Comparison of ENCODE assay signal across 10 cellular contexts in the genomic region with DNA sequence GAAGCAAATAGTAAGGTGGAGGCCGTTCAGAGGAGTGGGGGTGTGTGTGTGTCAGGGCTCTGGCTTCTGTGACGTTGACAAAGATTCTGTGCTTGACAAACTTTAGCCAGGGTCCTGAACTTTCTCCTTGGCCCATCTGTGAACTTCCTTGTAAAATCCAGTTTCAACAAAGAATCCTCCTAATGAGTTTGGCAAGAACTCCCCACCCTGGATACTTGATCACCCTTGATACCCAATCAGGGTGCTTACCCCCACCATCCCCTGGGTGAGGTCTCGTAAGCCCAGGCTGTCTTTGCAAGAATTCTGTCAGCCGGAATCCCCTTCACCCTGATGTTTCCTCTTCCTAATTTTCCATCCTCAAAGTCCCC. TPM values are rescaled to one million over a fixed set of nuclear protein-coding genes. Genes with fewer than 3 reads are reported as not detected.
DNase-seq lines count a peak whose midpoint lies in the region; ATAC-seq and TF ChIP-seq lines count a peak whose summit lies in the region.
"Had no signal": no experiment of that assay in that cellular context is flagged by ENCODE, and none has a peak within 500 bp of the region (broad histone marks: within the 10 kb centered on the region; RNA-seq: fewer than 3 reads in every experiment).

No MANE protein-coding gene starts in this region.

- H3K9me3 Mint-ChIP-seq in HFFc6 (peaks cover 39% of the 10 kb centered on the region), immature natural killer cell (no peaks in the 10 kb centered on the region)
- H3K9me3 Mint-ChIP-seq in activated CD8-positive, alpha-beta T cell treated with anti-CD3 and anti-CD28 coated beads for 36 hours, result peaks cover 19% of the 10 kb centered on the region
- peaks cover 4% of the 10 kb centered on the region for H3K9me3 Mint-ChIP-seq in stimulated activated effector memory CD8-positive, alpha-beta T cell treated with anti-CD3 and anti-CD28 coated beads, Interleukin-12 subunit alpha, Interleukin-12 subunit beta, amount 100 ng/mL, for 72 hours

- peaks cover 7% of the 10 kb centered on the region for H3K27me3 Mint-ChIP-seq in HFFc6 (ENCODE audit: insufficient read depth)
- H3K27me3 Mint-ChIP-seq in activated CD8-positive, alpha-beta T cell treated with anti-CD3 and anti-CD28 coated beads for 36 hours, result no peaks in the 10 kb centered on the region
- H3K27me3 Mint-ChIP-seq in immature natural killer cell (ENCODE audit: low read depth in 3 of 3), result peaks cover 2 to 16% (median 4%) of the 10 kb centered on the region in 3 donors

- H3K4me3 Mint-ChIP-seq in HFFc6 (no peak overlapping the region), immature natural killer cell (peak overlapping the region in 3 of 5 donors; percentile 35 to 59 (median 55))
- no peak overlapping the region for H3K4me3 Mint-ChIP-seq in activated CD8-positive, alpha-beta T cell treated with anti-CD3 and anti-CD28 coated beads for 36 hours
- H3K4me3 Mint-ChIP-seq in stimulated activated effector memory CD8-positive, alpha-beta T cell treated with anti-CD3 and anti-CD28 coated beads, Interleukin-12 subunit alpha, Interleukin-12 subunit beta, amount 100 ng/mL, for 72 hours, result peak overlapping the region; percentile 93

- peaks cover 27% of the 10 kb centered on the region for H3K36me3 Mint-ChIP-seq in HFFc6 (ENCODE audit: low read depth)
- H3K36me3 Mint-ChIP-seq in activated CD8-positive, alpha-beta T cell treated with anti-CD3 and anti-CD28 coated beads for 36 hours (ENCODE audit: low read depth), result peaks cover 27% of the 10 kb centered on the region
- H3K36me3 Mint-ChIP-seq in immature natural killer cell, result no peaks in the 10 kb centered on the region
- H3K36me3 Mint-ChIP-seq in stimulated activated effector memory CD8-positive, alpha-beta T cell treated with anti-CD3 and anti-CD28 coated beads, Interleukin-12 subunit alpha, Interleukin-12 subunit beta, amount 100 ng/mL, for 72 hours, result peaks cover 12% of the 10 kb centered on the region

- POLR2A ChIA-PET in activated CD8-positive, alpha-beta T cell treated with anti-CD3 and anti-CD28 coated beads for 36 hours (lab: Charles Lee), result interaction anchor here (1.0 to 3.0 kb wide), 3 partner anchors 25 to 126 kb away, joined by 3 to 12 read pairs (median 5); no protein-coding TSS in a partner anchor

- intact Hi-C loops in activated CD8-positive, alpha-beta T cell treated with anti-CD3 and anti-CD28 coated beads for 36 hours (cut with micrococcal nuclease), result loop anchor here (10.0 kb wide), 1 partner anchor 128 kb away; no protein-coding TSS in a partner anchor

- H3K27ac Mint-ChIP-seq in HFFc6 (peak overlapping the region; percentile 93), immature natural killer cell (peak overlapping the region in 4 of 6 donors; percentile 2 to 75 (median 12))
- peak overlapping the region; percentile 97 for H3K27ac Mint-ChIP-seq in activated CD8-positive, alpha-beta T cell treated with anti-CD3 and anti-CD28 coated beads for 36 hours
- H3K27ac Mint-ChIP-seq in stimulated activated effector memory CD8-positive, alpha-beta T cell treated with anti-CD3 and anti-CD28 coated beads, Interleukin-12 subunit alpha, Interleukin-12 subunit beta, amount 100 ng/mL, for 72 hours, result peak overlapping the region; percentile 92

- ATAC-seq in activated CD8-positive, alpha-beta T cell treated with anti-CD3 and anti-CD28 coated beads for 36 hours, result no peak
- no peak for ATAC-seq in stimulated activated effector memory CD8-positive, alpha-beta T cell treated with anti-CD3 and anti-CD28 coated beads, Interleukin-12 subunit alpha, Interleukin-12 subunit beta, amount 100 ng/mL, for 72 hours
- no peak for ATAC-seq in GM21723 (IDR thresholded peaks at IDR 0.05; ENCODE audit: unreplicated experiment)
- no peak for ATAC-seq in HG02938 (IDR thresholded peaks at IDR 0.05; ENCODE audit: unreplicated experiment)

- CTCF ChIA-PET in activated CD8-positive, alpha-beta T cell treated with anti-CD3 and anti-CD28 coated beads for 36 hours (lab: Charles Lee), result interaction anchor here (1.4 kb wide), 1 partner anchor 90 kb away, joined by 5 read pairs; no protein-coding TSS in a partner anchor

- H3K4me1 Mint-ChIP-seq in HFFc6 (ENCODE audit: low read depth) (peaks cover 44% of the 10 kb centered on the region), immature natural killer cell (peaks cover 36 to 38% of the 10 kb centered on the region in 2 donors)
- H3K4me1 Mint-ChIP-seq in activated CD8-positive, alpha-beta T cell treated with anti-CD3 and anti-CD28 coated beads for 36 hours (ENCODE audit: low read depth), result peaks cover 70% of the 10 kb centered on the region
- H3K4me1 Mint-ChIP-seq in stimulated activated effector memory CD8-positive, alpha-beta T cell treated with anti-CD3 and anti-CD28 coated beads, Interleukin-12 subunit alpha, Interleukin-12 subunit beta, amount 100 ng/mL, for 72 hours, result peaks cover 77% of the 10 kb centered on the region

- TF ChIP-seq CTCF in HFFc6 (IDR thresholded peaks at IDR 0.05), result no peak
- TF ChIP-seq CTCF in activated CD8-positive, alpha-beta T cell treated with anti-CD3 and anti-CD28 coated beads for 36 hours (IDR thresholded peaks at IDR 0.05), result no peak

- no peak for DNase-seq in HFFc6
- DNase-seq in activated CD8-positive, alpha-beta T cell treated with anti-CD3 and anti-CD28 coated beads for 36 hours, result peak; percentile 3
- no peak for DNase-seq in immature natural killer cell
- no peak for DNase-seq in stimulated activated effector memory CD8-positive, alpha-beta T cell treated with anti-CD3 and anti-CD28 coated beads, Interleukin-12 subunit alpha, Interleukin-12 subunit beta, amount 100 ng/mL, for 72 hours (ENCODE audit: low spot score in 2 of 2)
- no peak for DNase-seq in C1 segment of cervical spinal cord (lab: John Stamatoyannopoulos, UW)
- DNase-seq: KG1, NCI-H526 had no signal

RNA-seq across cellular contexts. Expression of a gene that starts 3.0 kb away (rescaled TPM):
- total RNA-seq in HFFc6 (2021; fragmentation: NEBNext Ultra II Directional; extraction: Animal tissue kit (Norgen Biotek cat#: 25700)), result 10 to 100 TPM; 35.3 to 40.6 (median 37.9) TPM
- total RNA-seq in activated CD8-positive, alpha-beta T cell treated with anti-CD3 and anti-CD28 coated beads for 36 hours, result 10 to 100 TPM; 42.9 to 43.4 TPM
- polyA plus RNA-seq in immature natural killer cell, result 100 to 1,000 TPM in 1 of 3 donors, 10 to 100 TPM in 2; 55.1 to 105 (median 78.8) TPM

RNA-seq across cellular contexts. Expression of a gene that starts 34.6 kb away (rescaled TPM):
- under 1 TPM in 2 of 6 experiments, not detected in 4; 0.28 to 0.76 TPM for total RNA-seq in HFFc6 (2021; fragmentation: NEBNext Ultra II Directional; extraction: Animal tissue kit (Norgen Biotek cat#: 25700))
- 10 to 100 TPM; 34.6 to 36.7 TPM for total RNA-seq in activated CD8-positive, alpha-beta T cell treated with anti-CD3 and anti-CD28 coated beads for 36 hours
- 1 to 10 TPM in 2 of 3 donors, not detected in 1; 3.5 to 5.2 TPM for polyA plus RNA-seq in immature natural killer cell
- total RNA-seq: myocyte had no signal

RNA-seq across cellular contexts. Expression of a gene that starts 41.0 kb away (rescaled TPM):
- 10 to 100 TPM; 23.2 to 28.0 (median 25.6) TPM for total RNA-seq in HFFc6 (2021; fragmentation: NEBNext Ultra II Directional; extraction: Animal tissue kit (Norgen Biotek cat#: 25700))
- 100 to 1,000 TPM; 118 to 120 TPM for total RNA-seq in activated CD8-positive, alpha-beta T cell treated with anti-CD3 and anti-CD28 coated beads for 36 hours
- polyA plus RNA-seq in immature natural killer cell, result 10 to 100 TPM; 51.3 to 91.0 (median 54.0) TPM

Comparison
In these comparisons a context has a peak if more than half of its experiments do, and no peak if none do; other contexts are left out.
1. H3K27ac Mint-ChIP-seq: peak in every context shown above with its lines; median percentile 97 in activated CD8-positive, alpha-beta T cell treated with anti-CD3 and anti-CD28 coated beads for 36 hours; 93 in HFFc6; 92 in stimulated activated effector memory CD8-positive, alpha-beta T cell treated with anti-CD3 and anti-CD28 coated beads, Interleukin-12 subunit alpha, Interleukin-12 subunit beta, amount 100 ng/mL, for 72 hours; 12 in immature natural killer cell.
2. H3K4me3 Mint-ChIP-seq: peak in immature natural killer cell (3 of 5) and stimulated activated effector memory CD8-positive, alpha-beta T cell treated with anti-CD3 and anti-CD28 coated beads, Interleukin-12 subunit alpha, Interleukin-12 subunit beta, amount 100 ng/mL, for 72 hours (single experiment); none in HFFc6 (single experiment) and activated CD8-positive, alpha-beta T cell treated with anti-CD3 and anti-CD28 coated beads for 36 hours (single experiment).
3. RNA of a gene that starts 34.6 kb away (total RNA-seq): 34.6 to 36.7 TPM in activated CD8-positive, alpha-beta T cell treated with anti-CD3 and anti-CD28 coated beads for 36 hours; 0.28 to 0.76 TPM in HFFc6; every median in the first group is over 10 times any median in the second.
4. RNA of a gene that starts 41.0 kb away (total RNA-seq): 118 to 120 TPM in activated CD8-positive, alpha-beta T cell treated with anti-CD3 and anti-CD28 coated beads for 36 hours; 23.2 to 28.0 TPM in HFFc6; every median in the first group is over 4 times any median in the second.